Comparison of ENCODE assay signal across 23 cellular contexts in the genomic region with DNA sequence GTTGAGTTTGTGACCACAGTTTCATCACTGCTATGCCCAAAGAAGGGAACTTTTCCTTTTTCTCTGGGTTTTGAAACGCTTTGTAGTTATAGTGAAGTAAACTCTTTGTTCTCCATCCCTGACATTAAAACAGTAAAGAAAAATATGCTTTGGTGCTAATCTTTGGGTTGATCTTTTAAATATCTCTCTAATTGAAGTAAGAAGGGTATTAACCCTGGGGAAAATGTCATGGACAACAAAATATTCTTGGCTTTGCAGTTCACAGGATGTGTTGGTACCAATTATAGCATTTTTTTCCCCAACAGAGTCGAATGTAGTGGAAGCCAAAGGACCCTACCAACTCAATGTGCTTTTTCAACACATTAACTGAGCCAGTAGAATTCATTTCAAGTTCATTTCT.
A peak's percentile ranks its signal among the peaks of the same experiment; 100 is the strongest.
DNase-seq lines count a peak whose midpoint lies in the region; ATAC-seq and TF ChIP-seq lines count a peak whose summit lies in the region.
"Had no signal": no experiment of that assay in that cellular context is flagged by ENCODE, and none has a peak within 500 bp of the region (broad histone marks: within the 10 kb centered on the region; RNA-seq: fewer than 3 reads in every experiment).

No MANE protein-coding gene starts in this region.

- H3K27ac ChIP-seq in SK-N-SH (ENCODE audit: low read depth in 2 of 2, low read length in 1 of 2) (peak overlapping the region in 1 of 2 experiments; percentile 87; a peak in 2 of 4 replicates), trophoblast cell (ENCODE audit: low read depth, low read length) (peak overlapping the region; percentile 19)
- H3K27ac ChIP-seq: A549; BLaER1 treated with 17β-estradiol and CSF1 and Interleukin-3, amounts not matched to agents 10 nM and 100 nM had no signal

- CTCF ChIA-PET in SK-N-SH (lab: Yijun Ruan, JAX): interaction anchor here (1.3 kb wide), 1 partner anchor 11 kb away, joined by 3 read pairs; no protein-coding TSS in a partner anchor

- H3K23ac ChIP-seq in trophoblast cell (ENCODE audit: low read length): no peak overlapping the region

- no peak overlapping the region for H2BK5ac ChIP-seq in trophoblast cell (ENCODE audit: low read depth, low read length, poor library complexity)

- H2AFZ ChIP-seq in SK-N-SH (ENCODE audit: low read depth) (no peak overlapping the region), trophoblast cell (ENCODE audit: insufficient read depth, low read length, poor library complexity) (no peak overlapping the region)

- ATAC-seq in SK-N-SH treated with all-trans-retinoic acid at 6 μM for 48 hours (peak; percentile 47; the same call in 2 of the 3 replicates), GM18498 (IDR thresholded peaks at IDR 0.05; ENCODE audit: unreplicated experiment) (no peak), left ventricle myocardium superior (no peak)
- ATAC-seq: A549 had no signal

- H3K9ac ChIP-seq in SK-N-SH: no peak overlapping the region
- no peak overlapping the region for H3K9ac ChIP-seq in trophoblast cell (ENCODE audit: low read length)
- H3K9ac ChIP-seq: BLaER1 treated with 17β-estradiol and CSF1 and Interleukin-3, amounts not matched to agents 10 nM and 100 nM had no signal

- H3K14ac ChIP-seq in trophoblast cell (ENCODE audit: low read length): no peak overlapping the region

- no peak for TF ChIP-seq EP300 in SK-N-SH (IDR thresholded peaks at IDR 0.05; ENCODE audit: borderline replicate concordance in 1 of 2, low read depth in 1 of 2, low read length in 1 of 2)

- no peaks in the 10 kb centered on the region for H4K20me1 ChIP-seq in SK-N-SH (ENCODE audit: insufficient read depth)
- H4K20me1 ChIP-seq: BLaER1 treated with 17β-estradiol and CSF1 and Interleukin-3, amounts not matched to agents 10 nM and 100 nM had no signal

- peaks cover 2 to 11% (median 4%) of the 10 kb centered on the region in 5 experiments for H3K9me3 Mint-ChIP-seq in brain
- H3K9me3 Mint-ChIP-seq in mesothelial cell of epicardium: peaks cover 11% of the 10 kb centered on the region
- H3K9me3 Mint-ChIP-seq: HFFc6 had no signal

- TF ChIP-seq CTCF in SK-N-SH (IDR thresholded peaks at IDR 0.05): no peak
- no peak for TF ChIP-seq CTCF in brain (conservative IDR thresholded peaks at IDR 0.05)
- TF ChIP-seq CTCF in mesothelial cell of epicardium (IDR thresholded peaks at IDR 0.05; ENCODE audit: unreplicated experiment): no peak

- WGBS in SK-N-SH (ENCODE audit: low lambda C conversion rate): 49% methylated on average over 2 of the region's 2 CpGs
- WGBS in trophoblast cell (ENCODE audit: extremely low coverage, insufficient coverage, insufficient read length): no CpG with 5 or more reads among the region's 2 CpGs

- no peak overlapping the region for H3K4ac ChIP-seq in trophoblast cell (ENCODE audit: low read depth, low read length)

- H4K8ac ChIP-seq in trophoblast cell (ENCODE audit: low read depth, low read length): no peak overlapping the region

- no peaks in the 10 kb centered on the region for H3F3A ChIP-seq in SK-N-SH (replicated peaks; ENCODE audit: insufficient read depth)

- no peaks in the 10 kb centered on the region for H3K9me2 ChIP-seq in SK-N-SH

- H2AK5ac ChIP-seq in trophoblast cell (ENCODE audit: low read length): no peak overlapping the region

- intact Hi-C loops in left ventricle myocardium superior (cut with micrococcal nuclease): no loop called here

- no peak overlapping the region for H4K12ac ChIP-seq in trophoblast cell (ENCODE audit: low read depth, low read length)

- no peaks in the 10 kb centered on the region for H3K79me2 ChIP-seq in SK-N-SH (ENCODE audit: insufficient read depth)
- H3K79me2 ChIP-seq in trophoblast cell (ENCODE audit: control insufficient read depth, insufficient read depth, low read length, poor library complexity): no peaks in the 10 kb centered on the region

- H3K27ac Mint-ChIP-seq in brain (peak overlapping the region in 3 of 5 experiments; percentile 54 to 58 (median 56)), mesothelial cell of epicardium (no peak overlapping the region)
- H3K27ac Mint-ChIP-seq: CD14-positive monocyte; CD4-positive, alpha-beta T cell; CD8-positive, alpha-beta memory T cell; HFFc6 had no signal

- H3K79me1 ChIP-seq in trophoblast cell (ENCODE audit: low read length): no peaks in the 10 kb centered on the region

- H3K4me1 Mint-ChIP-seq in brain: peaks cover 39% of the 10 kb centered on the region
- peaks cover 21% of the 10 kb centered on the region for H3K4me1 Mint-ChIP-seq in mesothelial cell of epicardium
- H3K4me1 Mint-ChIP-seq: CD14-positive monocyte; CD8-positive, alpha-beta memory T cell had no signal

- H3K27me3 ChIP-seq in SK-N-SH (ENCODE audit: insufficient read depth) (no peaks in the 10 kb centered on the region), trophoblast cell (ENCODE audit: insufficient read depth, low read length) (no peaks in the 10 kb centered on the region)
- H3K27me3 ChIP-seq: BE2C; BLaER1 treated with 17β-estradiol and CSF1 and Interleukin-3, amounts not matched to agents 10 nM and 100 nM had no signal

- H4K91ac ChIP-seq in trophoblast cell (ENCODE audit: low read depth, low read length): no peak overlapping the region

- H2BK12ac ChIP-seq in trophoblast cell (ENCODE audit: low read length): no peak overlapping the region

- POLR2A ChIA-PET in SK-N-SH (lab: Yijun Ruan, JAX): no interaction called here

- H3K4me2 ChIP-seq in SK-N-SH: no peak overlapping the region
- H3K4me2 ChIP-seq in trophoblast cell (ENCODE audit: low read length): no peak overlapping the region
- H3K4me2 ChIP-seq: A549; BLaER1 treated with 17β-estradiol and CSF1 and Interleukin-3, amounts not matched to agents 10 nM and 100 nM had no signal

- TF ChIP-seq RAD21 in SK-N-SH (IDR thresholded peaks at IDR 0.05; ENCODE audit: low read length): no peak

- no peaks in the 10 kb centered on the region for H3K9me3 ChIP-seq in SK-N-SH
- H3K9me3 ChIP-seq in trophoblast cell (ENCODE audit: insufficient read depth, low read depth, low read length): no peaks in the 10 kb centered on the region
- H3K9me3 ChIP-seq: A549, BE2C, HAP-1 had no signal

- H3K36me3 ChIP-seq in SK-N-SH (replicated peaks in 1 of 2; ENCODE audit: control insufficient read depth in 1 of 2, insufficient read depth in 2 of 2, low read length in 1 of 2) (no peaks in the 10 kb centered on the region), trophoblast cell (ENCODE audit: control insufficient read depth in 1 of 2, insufficient read depth in 2 of 2, low read length in 2 of 2) (no peaks in the 10 kb centered on the region)
- H3K36me3 ChIP-seq: BE2C; BLaER1 treated with 17β-estradiol and CSF1 and Interleukin-3, amounts not matched to agents 10 nM and 100 nM; HAP-1 had no signal

- H2BK120ac ChIP-seq in trophoblast cell (ENCODE audit: insufficient read depth, low read length, poor library complexity): no peak overlapping the region

- no peaks in the 10 kb centered on the region for H3K27me3 Mint-ChIP-seq in brain
- H3K27me3 Mint-ChIP-seq in mesothelial cell of epicardium (ENCODE audit: low read depth): no peaks in the 10 kb centered on the region
- H3K27me3 Mint-ChIP-seq: CD4-positive, alpha-beta T cell; CD8-positive, alpha-beta memory T cell had no signal

- H3K4me1 ChIP-seq in SK-N-SH (ENCODE audit: control insufficient read depth in 1 of 2, insufficient read depth in 2 of 2, low read depth in 1 of 2, low read length in 1 of 2): peaks cover 0 to 13% of the 10 kb centered on the region in 2 experiments; a peak in 2 of 4 replicates
- H3K4me1 ChIP-seq in trophoblast cell (ENCODE audit: control insufficient read depth in 1 of 2, insufficient read depth in 2 of 2, low read length in 2 of 2): peaks cover 3 to 5% of the 10 kb centered on the region in 2 experiments
- H3K4me1 ChIP-seq: A549; BE2C; BLaER1 treated with 17β-estradiol and CSF1 and Interleukin-3, amounts not matched to agents 10 nM and 100 nM; HAP-1 had no signal

- peaks cover 4% of the 10 kb centered on the region for H3K36me3 Mint-ChIP-seq in brain
- H3K36me3 Mint-ChIP-seq in mesothelial cell of epicardium: peaks cover 2% of the 10 kb centered on the region
- H3K36me3 Mint-ChIP-seq: CD14-positive monocyte; CD8-positive, alpha-beta memory T cell had no signal

- DNase-seq in SK-N-SH (no peak), trophoblast cell (no peak), mesothelial cell of epicardium (ENCODE audit: low spot score in 2 of 2, unreplicated experiment in 2 of 2) (no peak), left ventricle myocardium superior (no peak)
- DNase-seq: 8988T; ACHN; AML-193; Calu3; CD4-positive, alpha-beta T cell; CD8-positive, alpha-beta memory T cell; COR-L47; DMS53; DMS79 treated with DMSO at 0.1 percent for 48 hours; GOT3; HFFc6 had no signal

- no peak overlapping the region for H3K18ac ChIP-seq in trophoblast cell (ENCODE audit: low read length)

- H3K4me3 Mint-ChIP-seq in brain (no peak overlapping the region), mesothelial cell of epicardium (no peak overlapping the region)
- H3K4me3 Mint-ChIP-seq: CD14-positive monocyte; CD4-positive, alpha-beta T cell; CD8-positive, alpha-beta memory T cell; HFFc6 had no signal

- H3K4me3 ChIP-seq in SK-N-SH (ENCODE audit: low read depth in 2 of 2, low read length in 1 of 2) (no peak overlapping the region), trophoblast cell (ENCODE audit: low read depth, low read length) (no peak overlapping the region)
- H3K4me3 ChIP-seq: A549; BLaER1 treated with 17β-estradiol and CSF1 and Interleukin-3, amounts not matched to agents 10 nM and 100 nM; HAP-1 had no signal

TF ChIP-seq in SK-N-SH treated with all-trans-retinoic acid at 6 μM for 48 hours, 23 proteins besides CTCF, POLR2A, EP300 and RAD21 (continues in another document):
- no peak for TF ChIP-seq CSDC2 (CRISPR knock-in tag; IDR thresholded peaks at IDR 0.05)

TF ChIP-seq in SK-N-SH, 30 proteins besides CTCF, POLR2A, EP300 and RAD21 (continues in another document):
- TF ChIP-seq RCOR1 (IDR thresholded peaks at IDR 0.05; ENCODE audit: low read length) (no peak), CHD2 (IDR thresholded peaks at IDR 0.05; ENCODE audit: low read length, partially characterized antibody) (no peak), FOSL2 (IDR thresholded peaks at IDR 0.05; ENCODE audit: borderline replicate concordance, low read depth) (no peak), RFX5 (IDR thresholded peaks at IDR 0.05; ENCODE audit: low read length) (no peak), YY1 (IDR thresholded peaks at IDR 0.05; ENCODE audit: low read depth) (no peak), JUND (IDR thresholded peaks at IDR 0.05) (no peak), EZH2phosphoT487 (IDR thresholded peaks at IDR 0.05; ENCODE audit: borderline replicate concordance, low read depth) (no peak), NFIC (IDR thresholded peaks at IDR 0.05; ENCODE audit: borderline replicate concordance) (no peak), TCF12 (IDR thresholded peaks at IDR 0.05) (no peak)
- TF ChIP-seq, protein P1, sequence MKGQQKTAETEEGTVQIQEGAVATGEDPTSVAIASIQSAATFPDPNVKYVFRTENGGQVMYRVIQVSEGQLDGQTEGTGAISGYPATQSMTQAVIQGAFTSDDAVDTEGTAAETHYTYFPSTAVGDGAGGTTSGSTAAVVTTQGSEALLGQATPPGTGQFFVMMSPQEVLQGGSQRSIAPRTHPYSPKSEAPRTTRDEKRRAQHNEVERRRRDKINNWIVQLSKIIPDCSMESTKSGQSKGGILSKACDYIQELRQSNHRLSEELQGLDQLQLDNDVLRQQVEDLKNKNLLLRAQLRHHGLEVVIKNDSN (IDR thresholded peaks at IDR 0.05; ENCODE audit: borderline replicate concordance, low read depth): no peak
